In genomic region chr9:2013688-2014087, GRCh38 we compare ENCODE assay signal across 8 cellular contexts. TPM values are rescaled to one million over a fixed set of nuclear protein-coding genes. Genes with fewer than 3 reads are reported as not detected.
DNase-seq lines count a peak whose midpoint lies in the region; ATAC-seq, FAIRE-seq and TF ChIP-seq lines count a peak whose summit lies in the region.

No MANE protein-coding gene starts in this region.

- H3K36me3 Mint-ChIP-seq in astrocyte (ENCODE audit: low read depth, unreplicated experiment) (no peaks in the 10 kb centered on the region), H9 (ENCODE audit: insufficient read depth in 1 of 3, low read depth in 3 of 3) (no peaks in the 10 kb centered on the region; a peak in 1 of 7 replicates)

- H3K4me1 ChIP-seq in A549 = peaks cover 6% of the 10 kb centered on the region; the same call in 2 of the 3 replicates
- H3K4me1 ChIP-seq in astrocyte (ENCODE audit: insufficient read depth, low read length) = peaks cover 6% of the 10 kb centered on the region
- H3K4me1 ChIP-seq in lower lobe of right lung = peaks cover 17% of the 10 kb centered on the region
- peaks cover 3% of the 10 kb centered on the region; the same call in 1 of the 2 replicates for H3K4me1 ChIP-seq in H9 (ENCODE audit: insufficient read depth, low read length)

- CTCF ChIA-PET in A549 (lab: Yijun Ruan, JAX) = interaction anchor here (1.3 kb wide), 1 partner anchor 56 kb away, joined by 3 read pairs; no protein-coding TSS in a partner anchor

- H3K18ac ChIP-seq in H9 (ENCODE audit: insufficient read length, low read depth, low read length) = no peak overlapping the region

- FAIRE-seq in A549 (lab: Jason Lieb, UNC) (no peak), astrocyte (lab: Jason Lieb, UNC) (no peak)

- no peak overlapping the region for H4K91ac ChIP-seq in H9 (ENCODE audit: insufficient read length, low read depth, low read length)

- H3K4me3 ChIP-seq in A549 = peak overlapping the region; percentile 92; the same call in 2 of the 3 replicates
- H3K4me3 ChIP-seq in HFF-Myc (replicated peaks; ENCODE audit: low read depth, low read length) = peak overlapping the region; percentile 86
- H3K4me3 ChIP-seq in astrocyte (ENCODE audit: insufficient read depth, low read depth, low read length) = peak overlapping the region; percentile 76
- peak overlapping the region; percentile 93 for H3K4me3 ChIP-seq in lower lobe of right lung

- H4K20me1 ChIP-seq in astrocyte (ENCODE audit: insufficient read depth, low read length) (peaks cover 8% of the 10 kb centered on the region), H9 (ENCODE audit: control insufficient read depth, insufficient read depth, insufficient read length) (peaks cover 4% of the 10 kb centered on the region)

- H3T11ph ChIP-seq in H9 (ENCODE audit: low read length) = no peak overlapping the region

- H3K4me2 ChIP-seq in A549 (peak overlapping the region; percentile 94), astrocyte (ENCODE audit: low read length) (peak overlapping the region; percentile 93), H9 (ENCODE audit: insufficient read depth, insufficient read length, low read length) (no peak overlapping the region)

- H2BK20ac ChIP-seq in H9 (ENCODE audit: low read depth, low read length, poor library complexity, severe bottlenecking) = no peak overlapping the region

- no peak overlapping the region for H3K23ac ChIP-seq in H9 (ENCODE audit: insufficient read length, low read depth, low read length)

- peaks cover 34% of the 10 kb centered on the region for H3K23me2 ChIP-seq in H9 (ENCODE audit: insufficient read length, low read depth, low read length, poor library complexity, severe bottlenecking)

- H3K9ac ChIP-seq in astrocyte (ENCODE audit: low read length) = peak overlapping the region; percentile 84
- no peak overlapping the region for H3K9ac ChIP-seq in H9 (ENCODE audit: extremely low read depth, insufficient read length, low read length)

- H2BK12ac ChIP-seq in H9 (ENCODE audit: insufficient read length, low read depth, low read length) = no peak overlapping the region

- H3K4me3 Mint-ChIP-seq in astrocyte (ENCODE audit: unreplicated experiment) (peak overlapping the region; percentile 94), H9 (peak overlapping the region in 1 of 2 experiments; percentile 92; a peak in 3 of 5 replicates)

- H3K27me3 ChIP-seq in astrocyte (ENCODE audit: insufficient read depth, low read length) = no peaks in the 10 kb centered on the region
- no peaks in the 10 kb centered on the region for H3K27me3 ChIP-seq in lower lobe of right lung (ENCODE audit: low read depth)
- peaks cover 15% of the 10 kb centered on the region; the same call in 1 of the 2 replicates for H3K27me3 ChIP-seq in H9 (ENCODE audit: insufficient read depth, low read length)

- H2AK5ac ChIP-seq in H9 (ENCODE audit: insufficient read length, low read length) = no peak overlapping the region

- POLR2A ChIA-PET in A549 (lab: Yijun Ruan, JAX) = no interaction called here

- no peak for TF ChIP-seq POLR2A in A549 (IDR thresholded peaks at IDR 0.05; ENCODE audit: low read length)

- peaks cover 11% of the 10 kb centered on the region for H3K79me2 ChIP-seq in astrocyte (ENCODE audit: insufficient read depth, low read length)
- H3K79me2 ChIP-seq in H9 (ENCODE audit: insufficient read depth, low read length) = no peaks in the 10 kb centered on the region

- intact Hi-C loops in lower lobe of right lung (cut with DNase I) = no loop called here

- H2AFZ ChIP-seq in astrocyte (ENCODE audit: low read depth, low read length) (no peak overlapping the region), H9 (ENCODE audit: low read length) (no peak overlapping the region)

- no peak for TF ChIP-seq RAD21 in A549 (conservative IDR thresholded peaks at IDR 0.05 in 1 of 2, IDR thresholded peaks at IDR 0.05 in 1 of 2)

- TF ChIP-seq CTCF in A549 (IDR thresholded peaks at IDR 0.05) = no peak
- TF ChIP-seq CTCF in HFF-Myc (IDR thresholded peaks at IDR 0.05; ENCODE audit: low read depth, low read length, missing control alignments) = no peak
- TF ChIP-seq CTCF in astrocyte (IDR thresholded peaks at IDR 0.05; ENCODE audit: insufficient read depth, low read depth, low read length) = no peak
- TF ChIP-seq CTCF in lower lobe of right lung (IDR thresholded peaks at IDR 0.05) = no peak
- TF ChIP-seq CTCF in H9 (conservative IDR thresholded peaks at IDR 0.05) = no peak

- DNase-seq in A549 (ENCODE audit: low read depth in 1 of 2, low spot score in 1 of 2) (no peak), HFF-Myc (ENCODE audit: extremely low read depth, low read depth) (no peak), astrocyte (ENCODE audit: low read depth) (no peak), lower lobe of right lung (no peak), medulla oblongata (ENCODE audit: extremely low spot score) (no peak), NCI-H2107 (lab: John Stamatoyannopoulos, UW) (no peak), H9 (no peak), NCI-H82 (lab: John Stamatoyannopoulos, UW) (no peak)

- H3K79me1 ChIP-seq in H9 (ENCODE audit: insufficient read depth, low read depth, low read length, poor library complexity, severe bottlenecking) = no peaks in the 10 kb centered on the region

- no peak overlapping the region for H3K27ac Mint-ChIP-seq in astrocyte (ENCODE audit: unreplicated experiment)
- no peak overlapping the region for H3K27ac Mint-ChIP-seq in H9

- H2BK120ac ChIP-seq in H9 (ENCODE audit: low read depth, low read length, poor library complexity, severe bottlenecking) = no peak overlapping the region

- no peak overlapping the region for H3K27ac ChIP-seq in A549
- no peak overlapping the region for H3K27ac ChIP-seq in astrocyte (ENCODE audit: low read depth, low read length)
- H3K27ac ChIP-seq in lower lobe of right lung = peak overlapping the region; percentile 98
- no peak overlapping the region for H3K27ac ChIP-seq in H9 (ENCODE audit: insufficient read length, low read depth, low read length)

- H2BK15ac ChIP-seq in H9 (ENCODE audit: low read depth, low read length) = no peak overlapping the region

- H3K9me3 ChIP-seq in A549 (no peaks in the 10 kb centered on the region), astrocyte (ENCODE audit: insufficient read depth, low read depth, low read length) (no peaks in the 10 kb centered on the region), lower lobe of right lung (no peaks in the 10 kb centered on the region), H9 (ENCODE audit: control insufficient read depth, low read depth, low read length) (no peaks in the 10 kb centered on the region)

- H3K14ac ChIP-seq in H9 (ENCODE audit: insufficient read depth, low read length) = no peak overlapping the region

- H3K36me3 ChIP-seq in astrocyte (ENCODE audit: insufficient read depth, low read length) (no peaks in the 10 kb centered on the region), lower lobe of right lung (no peaks in the 10 kb centered on the region)

- no peak overlapping the region for H3K56ac ChIP-seq in H9 (ENCODE audit: insufficient read length, low read depth, low read length)

- no peak overlapping the region for H4K5ac ChIP-seq in H9 (ENCODE audit: insufficient read length, low read depth, low read length)

- H3K27me3 Mint-ChIP-seq in astrocyte (ENCODE audit: low read depth, unreplicated experiment) = peaks cover 8% of the 10 kb centered on the region
- H3K27me3 Mint-ChIP-seq in H9 (ENCODE audit: low read depth) = peaks cover 91% of the 10 kb centered on the region

- H3K4ac ChIP-seq in H9 (ENCODE audit: low read depth, low read length) = no peak overlapping the region

- H4K8ac ChIP-seq in H9 (replicated peaks; ENCODE audit: insufficient read length, low read depth, low read length) = no peak overlapping the region

- no peak for ATAC-seq in A549
- no peak for ATAC-seq in lower lobe of right lung

- no peaks in the 10 kb centered on the region for H3K9me3 Mint-ChIP-seq in astrocyte (ENCODE audit: unreplicated experiment)
- no peaks in the 10 kb centered on the region for H3K9me3 Mint-ChIP-seq in H9

- no peak overlapping the region for H2BK5ac ChIP-seq in H9 (ENCODE audit: insufficient read length, low read length)

- no peak for TF ChIP-seq EP300 in A549 (IDR thresholded peaks at IDR 0.05)

- H3K4me1 Mint-ChIP-seq in astrocyte (ENCODE audit: low read depth, unreplicated experiment) (peaks cover 2% of the 10 kb centered on the region), H9 (peaks cover 10 to 17% of the 10 kb centered on the region in 2 experiments)

- 43% methylated on average over 2 of the region's 2 CpGs for WGBS in A549 (ENCODE audit: missing lambda C conversion rate)
- WGBS in H9 (ENCODE audit: extremely low coverage, insufficient read length, low lambda C conversion rate) = no CpG with 5 or more reads among the region's 2 CpGs

TF ChIP-seq in A549, 52 proteins besides CTCF, POLR2A, EP300 and RAD21:
- TF ChIP-seq ESRRA (IDR thresholded peaks at IDR 0.05; ENCODE audit: borderline replicate concordance, low read length) = no peak
- peak; percentile 15 for TF ChIP-seq ZFP36 (IDR thresholded peaks at IDR 0.05; ENCODE audit: borderline replicate concordance, partially characterized antibody)
- 0 out of 2 replicates have a peak, but pooled peaks have one; percentile 20 for TF ChIP-seq RNF2 (IDR thresholded peaks at IDR 0.05; ENCODE audit: borderline replicate concordance, low read depth)
- TF ChIP-seq CBX8 (IDR thresholded peaks at IDR 0.05) = peak; percentile 57; the same call in 1 of the 2 replicates

RNA-seq across cellular contexts. Expression of gene SMARCA2, which starts 1.5 kb away (rescaled TPM):
- 33.0 and 45.6 TPM in 2 replicates for polyA plus RNA-seq in A549 (2011; rRNA removed)
- polyA plus RNA-seq in A549 (2012; cell fraction: cytosol; rRNA removed) = 14.3 and 16.2 TPM in 2 replicates
- polyA plus RNA-seq in A549 (2012; cell fraction: nucleus; rRNA removed) = 22.5 and 26.4 TPM in 2 replicates
- polyA plus RNA-seq in A549 (2017; fragmentation: RNase III; extraction: RNeasy Plus Mini Kit Qiagen cat#74134 plus additional on column Dnase treatment) = 28.7 to 45.4 TPM (median 36.9 TPM) in 3 replicates
- polyA minus RNA-seq in A549 (2011; rRNA and poly(A)+ RNA removed) = 70.7 and 80.6 TPM in 2 replicates
- total RNA-seq in astrocyte = 49.9 and 54.2 TPM in 2 replicates
- 147 TPM for total RNA-seq in lower lobe of right lung
- 8.4 and 15.3 TPM in 2 replicates for total RNA-seq in H9 (2021)
